ENCODE assay signal across 2 cellular contexts in genomic region chr4:139452000-139452399, GRCh38.
TF ChIP-seq lines count a peak whose summit lies in the region.

No MANE protein-coding gene starts in this region.

TF ChIP-seq in SK-N-SH, 30 proteins besides CTCF, POLR2A, EP300 and RAD21 (continued from another document):
- TF ChIP-seq IRF3 (IDR thresholded peaks at IDR 0.05; ENCODE audit: low read depth, low read length) (no peak), SMC3 (IDR thresholded peaks at IDR 0.05; ENCODE audit: low read depth, low read length) (no peak), USF1 (IDR thresholded peaks at IDR 0.05; ENCODE audit: borderline replicate concordance, low read depth) (no peak), YY1 (IDR thresholded peaks at IDR 0.05; ENCODE audit: low read depth) (no peak), FOXM1 (IDR thresholded peaks at IDR 0.05; ENCODE audit: low read depth) (no peak), RCOR1 (IDR thresholded peaks at IDR 0.05; ENCODE audit: low read length) (no peak), TEAD4 (IDR thresholded peaks at IDR 0.05; ENCODE audit: borderline replicate concordance, insufficient read depth) (no peak), MEF2A (IDR thresholded peaks at IDR 0.05; ENCODE audit: borderline replicate concordance, low read depth) (no peak)

TF ChIP-seq in SK-N-SH treated with all-trans-retinoic acid at 6 μM for 48 hours, 23 proteins besides CTCF, POLR2A, EP300 and RAD21 (continued from another document):
- no peak for TF ChIP-seq CREB5 (CRISPR knock-in tag; IDR thresholded peaks at IDR 0.05; ENCODE audit: low read depth)
- TF ChIP-seq CSDC2 (CRISPR knock-in tag; IDR thresholded peaks at IDR 0.05), result no peak
- no peak for TF ChIP-seq CSRNP3 (CRISPR knock-in tag; IDR thresholded peaks at IDR 0.05)
- no peak for TF ChIP-seq ARNTL (CRISPR knock-in tag; IDR thresholded peaks at IDR 0.05; ENCODE audit: borderline replicate concordance, low read depth)
- TF ChIP-seq ZNF8 (CRISPR knock-in tag; IDR thresholded peaks at IDR 0.05), result no peak
